Comparison of ENCODE assay signal across 7 cellular contexts in the genomic region with DNA sequence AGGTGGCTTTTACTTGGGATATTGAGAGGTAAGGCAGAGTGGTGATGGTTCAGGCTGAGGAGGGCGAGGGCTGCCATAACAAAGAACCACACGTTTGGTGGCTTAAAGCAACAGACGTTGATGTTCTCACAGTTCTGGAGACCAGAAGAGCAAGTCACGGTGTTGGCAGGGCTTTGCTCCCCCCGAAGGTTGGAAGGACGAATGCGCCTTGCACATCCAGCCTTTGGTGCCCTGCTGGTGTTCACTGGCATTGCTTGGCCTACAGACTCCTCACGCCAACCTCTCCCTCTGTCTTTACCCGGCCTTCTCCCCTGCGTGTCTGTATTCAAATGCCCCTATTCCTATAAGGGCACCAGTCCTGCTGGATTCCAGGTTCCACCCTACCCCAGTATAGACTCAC.
DNase-seq lines count a peak whose midpoint lies in the region; ATAC-seq and TF ChIP-seq lines count a peak whose summit lies in the region.

No MANE protein-coding gene starts in this region.

- peaks cover 0 to 9% (median 0%) of the 10 kb centered on the region in 45 donors for H3K27me3 ChIP-seq in dorsolateral prefrontal cortex

- no peak overlapping the region for H3K27ac ChIP-seq in VCaP
- no peak overlapping the region for H3K27ac ChIP-seq in dorsolateral prefrontal cortex

- TF ChIP-seq CTCF in VCaP (conservative IDR thresholded peaks at IDR 0.05), result peak; percentile 70
- peak in 10 of 56 donors; percentile 5 to 30 (median 20) for TF ChIP-seq CTCF in dorsolateral prefrontal cortex (IDR thresholded peaks at IDR 0.05 in 54 of 56, conservative IDR thresholded peaks at IDR 0.05 in 2 of 56; ENCODE audit: low read depth in 1 of 56, partially characterized antibody in 56 of 56)

- in situ Hi-C loops in Caki2 (cut with HindIII; ENCODE audit: low pct_unique_long_range_greater_than_20kb, low sequenced_read_pairs), result no loop called here

- no peak for ATAC-seq in HG03045 (IDR thresholded peaks at IDR 0.05; ENCODE audit: unreplicated experiment)

- no peak overlapping the region for H3K4me3 ChIP-seq in dorsolateral prefrontal cortex

- intact Hi-C loops in dorsolateral prefrontal cortex (cut with DNase I), result no loop called here

- peak; percentile 41 for DNase-seq in Caki2 (ENCODE audit: low read depth)
- peak in 64 of 76 experiments; percentile 1 to 75 (median 41) for DNase-seq in HUDEP-2 (lab: John Stamatoyannopoulos, UW; ENCODE audit: unreplicated experiment in 76 of 76)
- DNase-seq in left kidney (ENCODE audit: low read depth, low spot score), result peak; percentile 83
- no peak for DNase-seq in dorsolateral prefrontal cortex
- no peak for DNase-seq in activated naive CD4-positive, alpha-beta T cell treated with anti-CD3 and anti-CD28 coated beads, Interleukin-2, amount 50 U/mL, for 16 hours

Comparison
In these comparisons a context has a peak if more than half of its experiments do, and no peak if none do; other contexts are left out.
1. DNase-seq: peak in Caki2 (single experiment), HUDEP-2 (64 of 76) and left kidney (single experiment); none in dorsolateral prefrontal cortex (0 of 10) and activated naive CD4-positive, alpha-beta T cell treated with anti-CD3 and anti-CD28 coated beads, Interleukin-2, amount 50 U/mL, for 16 hours (single experiment).